In the genomic region with DNA sequence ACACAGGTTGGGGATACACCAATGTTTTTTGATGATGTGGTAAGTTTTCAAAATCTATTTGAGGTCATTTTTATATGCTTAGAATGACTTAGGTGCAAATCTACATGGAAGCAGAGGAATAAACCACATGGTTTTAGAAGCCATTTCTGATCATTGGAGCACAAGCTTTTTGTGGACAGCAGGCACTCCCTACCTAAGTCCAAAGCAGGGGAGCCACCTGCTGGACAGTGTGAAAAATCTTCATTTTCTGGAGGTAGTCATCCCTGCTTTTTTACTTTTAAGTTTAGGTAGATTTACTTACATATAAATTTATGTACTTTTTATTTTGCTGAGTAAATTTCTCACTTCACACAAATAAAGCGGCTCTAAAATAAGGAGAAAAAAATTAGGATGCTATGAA, we compare ENCODE assay signal across 8 cellular contexts.
A peak's percentile ranks its signal among the peaks of the same experiment; 100 is the strongest.
DNase-seq lines count a peak whose midpoint lies in the region; ATAC-seq and TF ChIP-seq lines count a peak whose summit lies in the region.

No MANE protein-coding gene starts in this region.

- TF ChIP-seq CTCF in RWPE1 (conservative IDR thresholded peaks at IDR 0.05; ENCODE audit: low read depth) = peak; percentile 64

- peak; percentile 43 for DNase-seq in AG08396 (ENCODE audit: low spot score)
- peak; percentile 15 for DNase-seq in HPDE6-E6E7 (ENCODE audit: extremely low spot score)
- peak; percentile 42 for DNase-seq in RWPE1 (ENCODE audit: low spot score)
- DNase-seq in activated naive CD8-positive, alpha-beta T cell treated with anti-CD3 and anti-CD28 coated beads, Interleukin-2, amount 50 U/mL, for 24 hours = peak; percentile 44
- no peak for DNase-seq in left ventricle myocardium superior
- DNase-seq in smooth muscle cell of the brain vasculature (ENCODE audit: low read depth, low spot score) = peak; percentile 33

- no peaks in the 10 kb centered on the region for H3K36me3 Mint-ChIP-seq in activated naive CD8-positive, alpha-beta T cell treated with anti-CD3 and anti-CD28 coated beads, Interleukin-2, amount 50 U/mL, for 24 hours (ENCODE audit: low read depth)

- H3K27ac ChIP-seq in RWPE1 = no peak overlapping the region

- POLR2A ChIA-PET in RWPE1 (lab: Yijun Ruan, JAX; ENCODE audit: low non-redundant PET) = no interaction called here

- H3K27ac Mint-ChIP-seq in activated naive CD8-positive, alpha-beta T cell treated with anti-CD3 and anti-CD28 coated beads, Interleukin-2, amount 50 U/mL, for 24 hours = no peak overlapping the region

- intact Hi-C loops in left ventricle myocardium superior (cut with micrococcal nuclease) = loop anchor here (2.0 kb wide), 1 partner anchor 325 kb away; no protein-coding TSS in a partner anchor

- H3K4me1 Mint-ChIP-seq in activated naive CD8-positive, alpha-beta T cell treated with anti-CD3 and anti-CD28 coated beads, Interleukin-2, amount 50 U/mL, for 24 hours = no peaks in the 10 kb centered on the region

- H3K27me3 Mint-ChIP-seq in activated naive CD8-positive, alpha-beta T cell treated with anti-CD3 and anti-CD28 coated beads, Interleukin-2, amount 50 U/mL, for 24 hours = no peaks in the 10 kb centered on the region

- H3K4me3 Mint-ChIP-seq in activated naive CD8-positive, alpha-beta T cell treated with anti-CD3 and anti-CD28 coated beads, Interleukin-2, amount 50 U/mL, for 24 hours = no peak overlapping the region

- CTCF ChIA-PET in RWPE1 (lab: Yijun Ruan, JAX) = interaction anchor here (0.6 to 1.5 kb wide), 8 partner anchors 13 to 327 kb away, joined by 3 to 6 read pairs (median 4); no protein-coding TSS in a partner anchor

- H3K9me3 Mint-ChIP-seq in activated naive CD8-positive, alpha-beta T cell treated with anti-CD3 and anti-CD28 coated beads, Interleukin-2, amount 50 U/mL, for 24 hours = no peaks in the 10 kb centered on the region

- peak; percentile 83 for ATAC-seq in GM18867 (IDR thresholded peaks at IDR 0.05; ENCODE audit: unreplicated experiment)
- ATAC-seq in activated naive CD8-positive, alpha-beta T cell treated with anti-CD3 and anti-CD28 coated beads, Interleukin-2, amount 50 U/mL, for 24 hours = peak; percentile 77
- ATAC-seq in left ventricle myocardium superior = peak; percentile 80
- ATAC-seq in HG03520 (IDR thresholded peaks at IDR 0.05; ENCODE audit: unreplicated experiment) = no peak
